In genomic region chr1:161304927-161305871, GRCh38 we compare ENCODE assay signal across 9 cellular contexts. TPM values are rescaled to one million over a fixed set of nuclear protein-coding genes. Genes with fewer than 3 reads are reported as not detected.
DNase-seq lines count a peak whose midpoint lies in the region; ATAC-seq, FAIRE-seq and TF ChIP-seq lines count a peak whose summit lies in the region.
"Had no signal": no experiment of that assay in that cellular context is flagged by ENCODE, and none has a peak within 500 bp of the region (broad histone marks: within the 10 kb centered on the region; RNA-seq: fewer than 3 reads in every experiment).

No MANE protein-coding gene starts in this region.

- DNase-seq in GM19239 (ENCODE audit: insufficient read length, low spot score) = no peak
- DNase-seq in WTC11 (ENCODE audit: low spot score) = no peak
- no peak for DNase-seq in glutamatergic neuron
- DNase-seq in skeletal muscle cell (ENCODE audit: low read depth) = no peak
- no peak for DNase-seq in NCI-H526 treated with DMSO at 0.1 percent for 48 hours (lab: John Stamatoyannopoulos, UW)
- DNase-seq in AG20443 (ENCODE audit: low spot score) = no peak
- DNase-seq in inferior parietal cortex (ENCODE audit: extremely low spot score) = no peak

- H3K4me3 ChIP-seq in skeletal muscle cell (ENCODE audit: low read depth, low read length) = peak overlapping the region; percentile 65

- H3K4me1 Mint-ChIP-seq in WTC11 (peaks cover 52% of the 10 kb centered on the region), glutamatergic neuron (ENCODE audit: low read depth, unreplicated experiment) (peaks cover 37% of the 10 kb centered on the region)

- H3K27me3 Mint-ChIP-seq in WTC11 (ENCODE audit: low read depth) (no peaks in the 10 kb centered on the region), glutamatergic neuron (ENCODE audit: unreplicated experiment) (no peaks in the 10 kb centered on the region)

- TF ChIP-seq CTCF in WTC11 (IDR thresholded peaks at IDR 0.05) = no peak
- TF ChIP-seq CTCF in glutamatergic neuron (IDR thresholded peaks at IDR 0.05; ENCODE audit: partially characterized antibody, unreplicated experiment) = no peak

- H3K36me3 Mint-ChIP-seq in WTC11 (no peaks in the 10 kb centered on the region), glutamatergic neuron (ENCODE audit: unreplicated experiment) (no peaks in the 10 kb centered on the region)

- CTCF ChIA-PET in WTC11 (lab: Charles Lee) = interaction anchor here (0.6 to 4.8 kb wide), 41 partner anchors 9 to 139 kb away, joined by 3 to 107 read pairs (median 6); partner anchors contain the start of genes ADAMTS4, B4GALT3, CFAP126 and FCER1G

- H3K27ac Mint-ChIP-seq in WTC11 (peak overlapping the region; percentile 71; the same call in 1 of the 2 replicates), glutamatergic neuron (ENCODE audit: unreplicated experiment) (peak overlapping the region; percentile 96)

- peak overlapping the region; percentile 99 for H3K4me3 Mint-ChIP-seq in WTC11
- peak overlapping the region; percentile 96 for H3K4me3 Mint-ChIP-seq in glutamatergic neuron (ENCODE audit: unreplicated experiment)

- POLR2A ChIA-PET in WTC11 (lab: Charles Lee) = interaction anchor here (0.6 to 2.2 kb wide), 9 partner anchors 9 to 135 kb away, joined by 3 to 18 read pairs (median 5); partner anchors contain the start of genes B4GALT3, PCP4L1, SDHC and TOMM40L

- H3K9me3 Mint-ChIP-seq in WTC11 = no peaks in the 10 kb centered on the region
- peaks cover 8% of the 10 kb centered on the region for H3K9me3 Mint-ChIP-seq in glutamatergic neuron (ENCODE audit: unreplicated experiment)

- peak; percentile 1; the same call in 1 of the 2 replicates for ATAC-seq in WTC11
- no peak for ATAC-seq in HG02759 (IDR thresholded peaks at IDR 0.05; ENCODE audit: unreplicated experiment)

- FAIRE-seq in GM19239 (lab: Jason Lieb, UNC) = peak; percentile 55
- FAIRE-seq: islet of Langerhans had no signal

TF ChIP-seq in WTC11, 78 proteins besides CTCF, POLR2A, EP300 and RAD21 (continues in another document):
- TF ChIP-seq MLX (CRISPR knock-in tag; IDR thresholded peaks at IDR 0.05) = no peak
- no peak for TF ChIP-seq CDX4 (CRISPR knock-in tag; IDR thresholded peaks at IDR 0.05; ENCODE audit: borderline replicate concordance)
- TF ChIP-seq CREB1 (CRISPR knock-in tag; IDR thresholded peaks at IDR 0.05) = no peak
- no peak for TF ChIP-seq ATF2 (CRISPR knock-in tag; IDR thresholded peaks at IDR 0.05; ENCODE audit: borderline replicate concordance, low read depth)
- no peak for TF ChIP-seq MAX (CRISPR knock-in tag; IDR thresholded peaks at IDR 0.05)
- no peak for TF ChIP-seq IRF1 (CRISPR knock-in tag; IDR thresholded peaks at IDR 0.05)
- no peak for TF ChIP-seq ZBTB21 (CRISPR knock-in tag; IDR thresholded peaks at IDR 0.05; ENCODE audit: borderline replicate concordance)
- no peak for TF ChIP-seq ZSCAN18 (CRISPR knock-in tag; IDR thresholded peaks at IDR 0.05)
- no peak for TF ChIP-seq ZNF281 (CRISPR knock-in tag; IDR thresholded peaks at IDR 0.05)
- TF ChIP-seq E2F4 (CRISPR knock-in tag; IDR thresholded peaks at IDR 0.05; ENCODE audit: borderline replicate concordance, low read depth) = no peak

RNA-seq across cellular contexts. Expression of gene MPZ, which starts 4.6 kb away (rescaled TPM):
- 3.2 to 5.5 TPM (median 5.2 TPM) in 3 replicates for total RNA-seq in WTC11 (2021)
- 16.4 TPM for total RNA-seq in glutamatergic neuron (ENCODE audit: unreplicated experiment)

RNA-seq across cellular contexts. Expression of gene SDHC, which starts 9.0 kb away (rescaled TPM):
- total RNA-seq in WTC11 (2021) (193 to 207 TPM (median 196 TPM) in 3 replicates), glutamatergic neuron (ENCODE audit: unreplicated experiment) (170 TPM)

RNA-seq across cellular contexts. Expression of gene PCP4L1, which starts 46.7 kb away (rescaled TPM):
- 0.92 to 1.2 TPM (median 1.1 TPM) in 3 replicates for total RNA-seq in WTC11 (2021)
- 1.1 TPM for total RNA-seq in glutamatergic neuron (ENCODE audit: unreplicated experiment)
